Comparison of ENCODE assay signal across 9 cellular contexts in genomic region chr4:88818650-88819470, GRCh38.
A peak's percentile ranks its signal among the peaks of the same experiment; 100 is the strongest.
DNase-seq lines count a peak whose midpoint lies in the region; ATAC-seq, FAIRE-seq and TF ChIP-seq lines count a peak whose summit lies in the region.
"Had no signal": no experiment of that assay in that cellular context is flagged by ENCODE, and none has a peak within 500 bp of the region (broad histone marks: within the 10 kb centered on the region; RNA-seq: fewer than 3 reads in every experiment).

No MANE protein-coding gene starts in this region.

- WGBS in pancreas, 2 donors, result 11 to 14% methylated on average over 5 of the region's 5 CpGs

- peaks cover 25 to 48% (median 43%) of the 10 kb centered on the region in 3 donors for H3K4me1 ChIP-seq in pancreas

- DNase-seq in DMS114 treated with DMSO at 0.1 percent for 48 hours (lab: John Stamatoyannopoulos, UW; ENCODE audit: unreplicated experiment) (peak; percentile 9), NCI-H748 treated with DMSO at 0.1 percent for 48 hours (lab: John Stamatoyannopoulos, UW) (peak; percentile 62), foreskin fibroblast (peak; percentile 31 to 75), pancreas (peak in 3 of 6 donors; percentile 32 to 49 (median 42)), T1000 (lab: John Stamatoyannopoulos, UW) (no peak)
- peak; percentile 36 to 49 for DNase-seq in activated T-cell treated with anti-CD3 and anti-CD28 coated beads, Interleukin-2, amount 50 U/mL, for 48 hours

- H3K27me3 ChIP-seq in pancreas, result no peaks in the 10 kb centered on the region
- H3K27me3 ChIP-seq: SJSA1 had no signal

- H3K4me3 ChIP-seq in foreskin fibroblast (ENCODE audit: low read depth in 1 of 2, low read length in 2 of 2) (no peak overlapping the region), pancreas (peak overlapping the region in 1 of 4 donors; percentile 51)
- H3K4me3 ChIP-seq: SJSA1 had no signal

- H3K27ac ChIP-seq in pancreas, result peak overlapping the region in 2 of 4 donors; percentile 92 to 97
- H3K27ac ChIP-seq: SJSA1 had no signal

- ATAC-seq in HG02610 (IDR thresholded peaks at IDR 0.05; ENCODE audit: unreplicated experiment) (peak; percentile 36), pancreas (peak; percentile 15 to 40 (median 24)), HG03135 (IDR thresholded peaks at IDR 0.05; ENCODE audit: unreplicated experiment) (no peak)

- intact Hi-C loops in pancreas (cut with DNase I), result loop anchor here in 1 of 3 donors (10.0 kb wide), 1 partner anchor 206 kb away; no protein-coding TSS in a partner anchor

- H3K9me3 ChIP-seq in pancreas, result no peaks in the 10 kb centered on the region
- H3K9me3 ChIP-seq: SJSA1 had no signal

- FAIRE-seq in pancreas (lab: Jason Lieb, UNC), result peak; percentile 54

- TF ChIP-seq CTCF in foreskin fibroblast (IDR thresholded peaks at IDR 0.05; ENCODE audit: low read depth, low read length), result peak; percentile 54
- peak in 3 of 4 donors; percentile 21 to 31 (median 28) for TF ChIP-seq CTCF in pancreas (IDR thresholded peaks at IDR 0.05)

- no peaks in the 10 kb centered on the region for H3K36me3 ChIP-seq in pancreas
- H3K36me3 ChIP-seq: SJSA1 had no signal
